7 cellular contexts compared by ENCODE assay signal in the genomic region with DNA sequence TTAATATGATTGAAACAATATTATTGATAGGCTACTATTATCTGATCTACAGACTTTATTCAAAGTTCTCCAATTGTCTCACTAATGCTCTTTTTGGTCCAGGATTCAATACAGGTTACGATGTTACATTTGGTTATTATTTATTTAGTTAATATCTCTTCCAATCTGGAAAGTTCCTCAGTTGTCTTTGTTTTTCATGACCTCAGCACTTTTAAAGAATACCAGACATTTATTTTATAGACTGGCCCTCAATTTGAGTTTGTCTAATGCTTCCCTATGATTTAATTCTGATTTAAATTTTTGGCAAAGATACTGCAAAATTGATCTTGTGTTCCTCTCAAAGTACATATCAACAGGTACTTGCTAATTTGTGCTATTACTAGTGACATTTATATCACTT.
"Had no signal": no experiment of that assay in that cellular context is flagged by ENCODE, and none has a peak within 500 bp of the region (broad histone marks: within the 10 kb centered on the region; RNA-seq: fewer than 3 reads in every experiment).

No MANE protein-coding gene starts in this region.

- H3K4me1 ChIP-seq: HAP-1 had no signal

- H3K27ac Mint-ChIP-seq: GM23338, IgD-negative memory B cell had no signal

- H3K36me3 Mint-ChIP-seq: IgD-negative memory B cell had no signal

- H3K4me2 ChIP-seq: GM23338 had no signal

- H2AFZ ChIP-seq: GM23338 had no signal

- H3K9me3 ChIP-seq: HAP-1 had no signal

- DNase-seq: H7, KG1 had no signal

- H3K4me3 ChIP-seq: GM23338, HAP-1 had no signal

- ATAC-seq: GM23338, HCT116 had no signal

- H3K27ac ChIP-seq: HL-60 had no signal

- H3K4me1 Mint-ChIP-seq: IgD-negative memory B cell had no signal

- H3K4me3 Mint-ChIP-seq: GM23338, IgD-negative memory B cell had no signal

- H3K9me3 Mint-ChIP-seq: GM23338 had no signal

- H3K36me3 ChIP-seq: HAP-1 had no signal
